8 cellular contexts compared by ENCODE assay signal in genomic region chr3:22940285-22940684, GRCh38.
"Had no signal": no experiment of that assay in that cellular context is flagged by ENCODE, and none has a peak within 500 bp of the region (broad histone marks: within the 10 kb centered on the region; RNA-seq: fewer than 3 reads in every experiment).

No MANE protein-coding gene starts in this region.

- H3K4me1 Mint-ChIP-seq: GM23338, H9 had no signal

- H3K4me3 Mint-ChIP-seq: GM23338, H9, HFFc6 had no signal

- H3K27ac Mint-ChIP-seq: GM23338, H9, HFFc6 had no signal

- H3K4me3 ChIP-seq: GM23248, GM23338, HAP-1 had no signal

- H3K9me3 ChIP-seq: HAP-1 had no signal

- H3K27ac ChIP-seq: GM23248 had no signal

- DNase-seq: GM23248, GOT3, H7, H9, HCEC 1CT, HFFc6 had no signal

- H3K9me3 Mint-ChIP-seq: GM23338, H9, HFFc6 had no signal

- H3K36me3 ChIP-seq: HAP-1 had no signal

- H3K4me1 ChIP-seq: HAP-1 had no signal
